Comparison of ENCODE assay signal across 8 cellular contexts in the genomic region with DNA sequence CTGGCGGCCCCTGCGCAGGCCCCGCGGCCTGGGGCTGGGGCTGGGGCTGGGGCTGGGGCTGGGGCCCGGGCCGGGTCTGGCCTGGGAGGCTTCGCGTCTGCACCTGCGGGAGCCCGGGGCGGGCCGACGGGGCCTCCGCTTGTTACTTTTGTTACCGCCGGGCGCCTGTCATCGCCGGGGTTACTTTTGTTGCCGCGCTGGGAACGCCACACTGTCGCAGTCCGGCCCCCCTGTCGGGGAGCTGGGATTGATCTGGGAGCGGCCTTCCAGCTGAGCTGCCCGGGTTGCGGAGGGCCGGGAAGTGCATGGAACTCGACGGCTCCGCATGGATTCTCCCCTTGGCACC.
DNase-seq lines count a peak whose midpoint lies in the region; ATAC-seq lines count a peak whose summit lies in the region.

No MANE protein-coding gene starts in this region.

- DNase-seq in COLO668 (lab: John Stamatoyannopoulos, UW; ENCODE audit: unreplicated experiment) (peak; percentile 57), kidney tubule cell (ENCODE audit: low spot score) (peak; percentile 31), substantia nigra (lab: John Stamatoyannopoulos, UW) (peak in 1 of 49 donors; percentile 66), NCI-H1930 (lab: John Stamatoyannopoulos, UW) (no peak)

- H3K27ac ChIP-seq in angular gyrus (ENCODE audit: low read depth, low read length) (peak overlapping the region; percentile 72), substantia nigra (ENCODE audit: low read depth, low read length, poor library complexity, severe bottlenecking) (peak overlapping the region; percentile 64)

- ATAC-seq in HG03045 (IDR thresholded peaks at IDR 0.05; ENCODE audit: unreplicated experiment) (peak; percentile 12), GM18868 (IDR thresholded peaks at IDR 0.05; ENCODE audit: unreplicated experiment) (no peak), HG03457 (IDR thresholded peaks at IDR 0.05; ENCODE audit: unreplicated experiment) (no peak)

Comparison
In these comparisons a context has a peak if more than half of its experiments do, and no peak if none do; other contexts are left out.
1. DNase-seq: peak in COLO668 (single experiment) and kidney tubule cell (single experiment); none in NCI-H1930 (0 of 2).